ENCODE assay signal across 32 cellular contexts in the genomic region with DNA sequence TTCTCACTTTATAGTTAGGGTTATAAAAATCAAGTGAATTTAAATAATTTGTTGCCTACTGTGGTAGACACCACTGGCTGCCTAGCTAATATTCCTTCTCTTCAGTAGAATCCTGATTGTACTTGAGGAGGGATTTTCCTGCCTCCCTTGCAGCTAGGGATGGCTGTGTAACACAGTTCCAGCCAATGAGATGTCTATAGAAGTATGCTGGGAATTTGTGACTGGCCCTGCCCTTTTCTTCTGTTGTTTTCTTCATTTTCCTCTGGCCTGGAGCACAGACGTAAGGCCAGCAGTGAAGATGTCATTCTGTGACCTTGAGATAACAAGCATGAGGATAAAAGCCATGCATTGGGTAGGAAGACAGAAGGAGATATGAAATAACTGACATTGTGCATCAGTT.
"Had no signal": no experiment of that assay in that cellular context is flagged by ENCODE, and none has a peak within 500 bp of the region (broad histone marks: within the 10 kb centered on the region; RNA-seq: fewer than 3 reads in every experiment).

No MANE protein-coding gene starts in this region.

- H3K4me3 ChIP-seq: body of pancreas, esophagus squamous epithelium, gastroesophageal sphincter had no signal

- H3K9me3 ChIP-seq: body of pancreas had no signal

- H3K4me1 Mint-ChIP-seq: activated T-helper 17 cell treated with anti-CD3 and anti-CD28 coated beads, Interleukin-2, amount 50 U/mL, for 72 hours; T-helper 17 cell had no signal

- H3K27ac ChIP-seq: body of pancreas, epithelial cell of prostate, esophagus squamous epithelium, gastroesophageal sphincter, WERI-Rb-1 had no signal

- H3K27ac Mint-ChIP-seq: activated B cell treated with CpG ODN at 0.5 μM for 24 hours; activated CD8-positive, alpha-beta T cell treated with anti-CD3 and anti-CD28 coated beads for 36 hours; activated naive CD8-positive, alpha-beta T cell; activated T-helper 17 cell treated with anti-CD3 and anti-CD28 coated beads, Interleukin-2, amount 50 U/mL, for 72 hours; effector memory CD8-positive, alpha-beta T cell; T-helper 17 cell; T-helper 2 cell treated with Interferon-gamma antibody and Interleukin-4, amounts not matched to agents 5 μg/mL and 100 μg/mL, for 36 hours had no signal

- H3K27me3 Mint-ChIP-seq: activated CD8-positive, alpha-beta T cell treated with anti-CD3 and anti-CD28 coated beads for 36 hours; activated naive CD8-positive, alpha-beta T cell had no signal

- H3K36me3 ChIP-seq: gastroesophageal sphincter, WERI-Rb-1 had no signal

- H3K9me3 Mint-ChIP-seq: activated T-cell treated with anti-CD3 and anti-CD28 coated beads, Interleukin-2, amount 50 U/mL, for 4 hours; T-helper 2 cell treated with Interferon-gamma antibody and Interleukin-4, amounts not matched to agents 5 μg/mL and 100 μg/mL, for 36 hours had no signal

- H3K27me3 ChIP-seq: body of pancreas, esophagus squamous epithelium, gastroesophageal sphincter had no signal

- DNase-seq: activated B cell treated with CpG ODN at 0.5 μM for 24 hours; activated CD4-positive, alpha-beta T cell treated with anti-CD3 and anti-CD28 coated beads for 48 hours; activated CD4-positive, alpha-beta T cell treated with anti-CD3 and anti-CD28 coated beads, Interleukin-2, amount 50 U/mL, for 1 hour; activated CD4-positive, alpha-beta T cell treated with anti-CD3 and anti-CD28 coated beads, Interleukin-2, amount 50 U/mL, for 48 hours; activated CD8-positive, alpha-beta memory T cell treated with anti-CD3 and anti-CD28 coated beads for 24 hours; activated CD8-positive, alpha-beta T cell treated with anti-CD3 and anti-CD28 coated beads for 36 hours; activated effector memory CD4-positive, alpha-beta T cell treated with Interleukin-2 at 50 U/mL for 16 hours; activated gamma-delta T cell treated with Interleukin-2 at 50 U/mL for 16 hours; activated naive CD4-positive, alpha-beta T cell treated with anti-CD3 and anti-CD28 coated beads, Interleukin-2, amount 50 U/mL, for 16 hours; activated naive CD4-positive, alpha-beta T cell treated with Interleukin-2 at 50 U/mL for 16 hours; activated T-cell treated with anti-CD3 and anti-CD28 coated beads, Interleukin-2, amount 50 U/mL, for 4 hours; amygdala; aorta; body of pancreas; caudate nucleus; cortex of kidney; dermis blood vessel endothelial cell; effector CD4-positive, alpha-beta T cell; effector memory CD8-positive, alpha-beta T cell; esophagus squamous epithelium; foreskin melanocyte; head of caudate nucleus; T-helper 1 cell; T-helper 17 cell; T1000; WERI-Rb-1 had no signal

- H3K4me3 Mint-ChIP-seq: activated B cell treated with CpG ODN at 0.5 μM for 24 hours; activated CD8-positive, alpha-beta T cell treated with anti-CD3 and anti-CD28 coated beads for 36 hours; activated naive CD8-positive, alpha-beta T cell; activated T-cell treated with anti-CD3 and anti-CD28 coated beads, Interleukin-2, amount 50 U/mL, for 4 hours; activated T-helper 17 cell treated with anti-CD3 and anti-CD28 coated beads, Interleukin-2, amount 50 U/mL, for 72 hours; effector memory CD8-positive, alpha-beta T cell; T-helper 17 cell; T-helper 2 cell treated with Interferon-gamma antibody and Interleukin-4, amounts not matched to agents 5 μg/mL and 100 μg/mL, for 36 hours had no signal

- ATAC-seq: activated CD4-positive, CD25-positive, alpha-beta regulatory T cell treated with anti-CD3 and anti-CD28 coated beads, Interleukin-2, amount 50 U/mL, for 24 hours; activated CD8-positive, alpha-beta T cell treated with anti-CD3 and anti-CD28 coated beads for 36 hours; activated T-cell treated with anti-CD3 and anti-CD28 coated beads, Interleukin-2, amount 50 U/mL, for 4 hours; activated T-helper 17 cell treated with anti-CD3 and anti-CD28 coated beads, Interleukin-2, amount 50 U/mL, for 72 hours; body of pancreas; effector memory CD8-positive, alpha-beta T cell; gastroesophageal sphincter; T-helper 17 cell had no signal
